Comparison of ENCODE assay signal across 23 cellular contexts in the genomic region with DNA sequence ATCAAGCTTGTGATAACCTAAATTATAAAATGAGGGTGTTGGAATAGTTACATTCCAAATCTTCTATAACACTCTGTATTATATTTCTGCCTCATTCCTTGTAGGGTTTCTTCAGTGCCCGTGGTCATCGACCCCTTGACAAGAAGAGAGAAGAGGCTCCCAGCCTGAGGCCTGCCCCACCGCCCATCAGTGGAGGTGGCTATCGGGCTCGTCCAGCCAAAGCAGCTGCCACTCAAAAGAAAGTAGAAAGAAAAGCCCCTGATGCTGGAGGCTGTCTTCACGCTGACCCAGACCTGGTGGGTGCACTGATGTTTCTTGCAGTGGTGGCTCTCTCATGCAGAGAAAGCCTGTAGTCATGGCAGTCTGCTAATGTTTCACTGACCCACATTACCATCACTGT. TPM values are rescaled to one million over a fixed set of nuclear protein-coding genes. Genes with fewer than 3 reads are reported as not detected.
"Had no signal": no experiment of that assay in that cellular context is flagged by ENCODE, and none has a peak within 500 bp of the region (broad histone marks: within the 10 kb centered on the region; RNA-seq: fewer than 3 reads in every experiment).

No MANE protein-coding gene starts in this region.

- H3K27ac ChIP-seq: SJCRH30 had no signal

- H3K36me3 ChIP-seq: SJCRH30 had no signal

- ATAC-seq: Right ventricle myocardium inferior, SK-N-SH treated with all-trans-retinoic acid at 6 μM for 48 hours had no signal

- H3K9me3 ChIP-seq: SJCRH30 had no signal

- DNase-seq: KBM-7, MV-4-11, NCI-H1048, NCI-H1105, NCI-H1417, NCI-H1436 treated with DMSO at 0.1 percent for 48 hours, NCI-H1694, NCI-H187 treated with DMSO at 0.1 percent for 48 hours, NCI-H2029 treated with DMSO at 0.1 percent for 48 hours, NCI-H2227 treated with DMSO at 0.1 percent for 48 hours, NCI-H524, NCI-H69, NCI-H774, SHP77 treated with DMSO at 0.1 percent for 48 hours, SJCRH30 had no signal

- H3K27me3 ChIP-seq: SJCRH30 had no signal

- H3K4me1 ChIP-seq: SJCRH30 had no signal

- H3K4me3 ChIP-seq: SJCRH30 had no signal

RNA-seq across cellular contexts. Expression of a gene that starts 2.9 kb away (rescaled TPM):
- total RNA-seq: HT1080, LHCN-M2, MCF 10A, Right ventricle myocardium inferior, RPMI7951, SJCRH30 had no signal
- polyA plus RNA-seq: IgD-negative memory B cell had no signal

RNA-seq across cellular contexts. Expression of a gene that starts 24.8 kb away (rescaled TPM):
- total RNA-seq: HT1080, LHCN-M2, MCF 10A, NCI-H460, Right ventricle myocardium inferior, RPMI7951, SJCRH30 had no signal
- polyA plus RNA-seq: IgD-negative memory B cell had no signal

RNA-seq across cellular contexts. Expression of a gene that starts 46.8 kb away (rescaled TPM):
- total RNA-seq: LHCN-M2, Right ventricle myocardium inferior, RPMI7951, SJCRH30 had no signal
- polyA plus RNA-seq: IgD-negative memory B cell had no signal
